Comparison of ENCODE assay signal across 8 cellular contexts in genomic region chr12:19739195-19739776, GRCh38.
DNase-seq lines count a peak whose midpoint lies in the region; ATAC-seq and TF ChIP-seq lines count a peak whose summit lies in the region.

No MANE protein-coding gene starts in this region.

- DNase-seq in NCI-H2171 treated with DMSO at 0.1 percent for 48 hours (lab: John Stamatoyannopoulos, UW) (peak; percentile 15), NCI-H2171 (lab: John Stamatoyannopoulos, UW) (no peak), NOMO-1 treated with dmso at 0.1 percent for 144 hours (lab: John Stamatoyannopoulos, UW; ENCODE audit: unreplicated experiment) (peak; percentile 16), cerebellum (ENCODE audit: low spot score) (peak; percentile 30), left lung (no peak), uterus (peak in 1 of 2 donors; percentile 54)

- H3K27me3 ChIP-seq in left lung = no peaks in the 10 kb centered on the region
- no peaks in the 10 kb centered on the region for H3K27me3 ChIP-seq in uterus

- TF ChIP-seq CTCF in left lung (IDR thresholded peaks at IDR 0.05) = peak; percentile 19 to 53
- TF ChIP-seq CTCF in uterus (IDR thresholded peaks at IDR 0.05) = peak; percentile 58 to 71 (median 68)

- ATAC-seq in HG03354 (IDR thresholded peaks at IDR 0.05; ENCODE audit: poor library complexity, severe bottlenecking, unreplicated experiment) (peak; percentile 58), left lung (peak; percentile 73), GM19328 (IDR thresholded peaks at IDR 0.05; ENCODE audit: unreplicated experiment) (no peak)

- no peak for TF ChIP-seq POLR2A in uterus (IDR thresholded peaks at IDR 0.05)

- intact Hi-C loops in left lung (cut with DNase I) = no loop called here
- intact Hi-C loops in uterus (cut with DNase I; ENCODE audit: low total_unique reads) = no loop called here

- H3K27ac ChIP-seq in left lung = no peak overlapping the region
- H3K27ac ChIP-seq in uterus = no peak overlapping the region

- H3K9me3 ChIP-seq in left lung = no peaks in the 10 kb centered on the region
- no peaks in the 10 kb centered on the region for H3K9me3 ChIP-seq in uterus

- H3K36me3 ChIP-seq in left lung (no peaks in the 10 kb centered on the region), uterus (no peaks in the 10 kb centered on the region)

- H3K4me3 ChIP-seq in left lung (no peak overlapping the region), uterus (no peak overlapping the region)

- H3K4me1 ChIP-seq in left lung (no peaks in the 10 kb centered on the region), uterus (no peaks in the 10 kb centered on the region)

Comparison
In these comparisons a context has a peak if more than half of its experiments do, and no peak if none do; other contexts are left out.
1. DNase-seq: peak in NCI-H2171 treated with DMSO at 0.1 percent for 48 hours (single experiment), NOMO-1 treated with dmso at 0.1 percent for 144 hours (single experiment) and cerebellum (single experiment); none in NCI-H2171 (single experiment) and left lung (0 of 2).